ENCODE assay signal across 19 cellular contexts in genomic region chr18:14970027-14970426, GRCh38.
DNase-seq lines count a peak whose midpoint lies in the region; ATAC-seq, FAIRE-seq and TF ChIP-seq lines count a peak whose summit lies in the region.
"Had no signal": no experiment of that assay in that cellular context is flagged by ENCODE, and none has a peak within 500 bp of the region (broad histone marks: within the 10 kb centered on the region; RNA-seq: fewer than 3 reads in every experiment).

No MANE protein-coding gene starts in this region.

- H3K4me1 ChIP-seq in right atrium auricular region: no peaks in the 10 kb centered on the region
- H3K4me1 ChIP-seq: transverse colon had no signal

- H3K36me3 ChIP-seq in right atrium auricular region: no peaks in the 10 kb centered on the region
- H3K36me3 ChIP-seq: transverse colon had no signal

- FAIRE-seq in urothelium cell line (lab: Jason Lieb, UNC): peak; percentile 98
- FAIRE-seq: GM18507, H1 had no signal

- no peak overlapping the region for H3K4me3 ChIP-seq in right atrium auricular region
- H3K4me3 ChIP-seq in fibroblast of the aortic adventitia (ENCODE audit: low read depth, low read length): no peak overlapping the region
- H3K4me3 ChIP-seq: transverse colon had no signal

- no peak overlapping the region for H3K27ac ChIP-seq in right atrium auricular region
- H3K27ac ChIP-seq: transverse colon had no signal

- intact Hi-C loops in left cardiac atrium (cut with DNase I): no loop called here

- no peaks in the 10 kb centered on the region for H3K27me3 ChIP-seq in right atrium auricular region
- H3K27me3 ChIP-seq: transverse colon had no signal

- TF ChIP-seq CTCF in right atrium auricular region (IDR thresholded peaks at IDR 0.05) (no peak), fibroblast of the aortic adventitia (IDR thresholded peaks at IDR 0.05; ENCODE audit: insufficient read depth, low read length) (no peak)

- H3K9me3 ChIP-seq in right atrium auricular region: no peaks in the 10 kb centered on the region
- H3K9me3 ChIP-seq: transverse colon had no signal

- ATAC-seq in left cardiac atrium (no peak), HG02610 (IDR thresholded peaks at IDR 0.05; ENCODE audit: unreplicated experiment) (no peak)
- ATAC-seq: activated CD8-positive, alpha-beta memory T cell treated with anti-CD3 and anti-CD28 coated beads, Interleukin-2, amount 10 ng/mL, durations not matched to agents 7 days and 5 days; effector memory CD8-positive, alpha-beta T cell had no signal

- DNase-seq in right atrium auricular region (ENCODE audit: low spot score) (peak; percentile 56), left cardiac atrium (no peak), RPMI7951 (ENCODE audit: low read depth) (peak; percentile 92), fibroblast of the aortic adventitia (ENCODE audit: low read depth) (peak; percentile 60), urothelium cell line (ENCODE audit: low spot score) (peak; percentile 72), cerebellar cortex (ENCODE audit: low spot score) (no peak)
- no peak for DNase-seq in activated CD4-positive, CD25-positive, alpha-beta regulatory T cell (lab: John Stamatoyannopoulos, UW)
- DNase-seq: 8988T; activated CD8-positive, alpha-beta memory T cell treated with anti-CD3 and anti-CD28 coated beads, Interleukin-2, amount 10 ng/mL, durations not matched to agents 7 days and 5 days; amniotic stem cell; DMS79 treated with DMSO at 0.1 percent for 48 hours; effector memory CD8-positive, alpha-beta T cell; NCI-H2029 treated with DMSO at 0.1 percent for 48 hours; stimulated activated CD4-positive, alpha-beta T cell treated with anti-CD3 and anti-CD28 coated beads, Interleukin-15, amount 100 ng/mL, for 24 hours; stimulated activated naive CD4-positive, alpha-beta T cell treated with Interleukin-2 at 50 U/mL for 16 hours; transverse colon had no signal

Comparison
In these comparisons a context has a peak if more than half of its experiments do, and no peak if none do; other contexts are left out.
1. DNase-seq: peak in right atrium auricular region (single experiment), RPMI7951 (single experiment), fibroblast of the aortic adventitia (single experiment) and urothelium cell line (single experiment); none in left cardiac atrium (single experiment), activated CD4-positive, CD25-positive, alpha-beta regulatory T cell (0 of 4) and cerebellar cortex (single experiment).